2 cellular contexts compared by ENCODE assay signal in genomic region chr5:61402970-61403369, GRCh38.
TF ChIP-seq lines count a peak whose summit lies in the region.

No MANE protein-coding gene starts in this region.

TF ChIP-seq in HEK293, 187 proteins besides CTCF, POLR2A, EP300 and RAD21 (continued from another document):
- TF ChIP-seq REST (tag by site-specific recombination; IDR thresholded peaks at IDR 0.05) (no peak), ZNF146 (tag by site-specific recombination; IDR thresholded peaks at IDR 0.05) (no peak), PRDM6 (tag by site-specific recombination; IDR thresholded peaks at IDR 0.05) (peak; percentile 43; the same call in 1 of the 2 replicates), ZNF394 (tag by site-specific recombination; IDR thresholded peaks at IDR 0.05; ENCODE audit: borderline replicate concordance) (no peak), ZNF629 (tag by site-specific recombination; IDR thresholded peaks at IDR 0.05) (no peak), OVOL3 (tag by site-specific recombination; IDR thresholded peaks at IDR 0.05) (no peak), ZNF555 (tag by site-specific recombination; conservative IDR thresholded peaks at IDR 0.05) (no peak), KLF16 (tag by site-specific recombination; IDR thresholded peaks at IDR 0.05) (no peak), ZFP3 (tag by site-specific recombination; IDR thresholded peaks at IDR 0.05; ENCODE audit: low read depth) (no peak), KLF10 (tag by site-specific recombination; IDR thresholded peaks at IDR 0.05) (no peak), ZNF311 (tag by site-specific recombination; IDR thresholded peaks at IDR 0.05; ENCODE audit: borderline replicate concordance) (no peak), ZBTB6 (tag by site-specific recombination; IDR thresholded peaks at IDR 0.05) (0 out of 2 replicates have a peak, but pooled peaks have one; percentile 11), PATZ1 (tag by site-specific recombination; IDR thresholded peaks at IDR 0.05) (no peak), ZNF76 (tag by site-specific recombination; IDR thresholded peaks at IDR 0.05; ENCODE audit: borderline replicate concordance, low read depth) (no peak)

TF ChIP-seq in endothelial cell of umbilical vein, 7 proteins besides CTCF, POLR2A, EP300 and RAD21 (continued from another document):
- TF ChIP-seq EZH2 (IDR thresholded peaks at IDR 0.05; ENCODE audit: borderline replicate concordance, low read depth, low read length, severe bottlenecking), result no peak
- no peak for TF ChIP-seq MYC (IDR thresholded peaks at IDR 0.05; ENCODE audit: low read depth, low read length)
- TF ChIP-seq FOS (IDR thresholded peaks at IDR 0.05; ENCODE audit: borderline replicate concordance, insufficient read depth, low read length), result no peak
- TF ChIP-seq POLR2AphosphoS5 (IDR thresholded peaks at IDR 0.05; ENCODE audit: insufficient read depth, low read depth, low read length), result no peak
- no peak for TF ChIP-seq JUN (IDR thresholded peaks at IDR 0.05; ENCODE audit: borderline replicate concordance, insufficient read depth, insufficient read length, low read depth)
- TF ChIP-seq MAX (IDR thresholded peaks at IDR 0.05; ENCODE audit: insufficient read depth, insufficient read length), result no peak
TF ChIP-seq in endothelial cell of umbilical vein: peak in this region for 0.
